ENCODE assay signal across 16 cellular contexts in genomic region chr5:56279979-56280378, GRCh38. TPM values are rescaled to one million over a fixed set of nuclear protein-coding genes. Genes with fewer than 3 reads are reported as not detected.
A peak's percentile ranks its signal among the peaks of the same experiment; 100 is the strongest.
DNase-seq lines count a peak whose midpoint lies in the region; ATAC-seq, FAIRE-seq and TF ChIP-seq lines count a peak whose summit lies in the region.
"Had no signal": no experiment of that assay in that cellular context is flagged by ENCODE, and none has a peak within 500 bp of the region (broad histone marks: within the 10 kb centered on the region; RNA-seq: fewer than 3 reads in every experiment).

No MANE protein-coding gene starts in this region.

- intact Hi-C loops in pancreas (cut with DNase I): loop anchor here in 2 of 3 donors (10.0 kb wide), 2 partner anchors 45 to 555 kb away; no protein-coding TSS in a partner anchor

- no peak overlapping the region for H3K27ac ChIP-seq in RWPE1
- peak overlapping the region in 2 of 4 donors; percentile 21 to 28 for H3K27ac ChIP-seq in pancreas
- H3K27ac ChIP-seq: thoracic aorta had no signal

- H3K27me3 ChIP-seq in pancreas: no peaks in the 10 kb centered on the region

- CTCF ChIA-PET in RWPE1 (lab: Yijun Ruan, JAX): interaction anchor here (0.5 kb wide), 1 partner anchor 44 kb away, joined by 4 read pairs; no protein-coding TSS in a partner anchor

- DNase-seq in ELR (ENCODE audit: low read depth) (peak; percentile 83), RWPE1 (ENCODE audit: low spot score) (peak; percentile 67), fibroblast of peridontal ligament (ENCODE audit: extremely low read depth) (peak; percentile 55), pancreas (peak in 2 of 6 donors; percentile 14 to 40), MV-4-11 (lab: John Stamatoyannopoulos, UW) (no peak), NCI-H748 treated with DMSO at 0.1 percent for 48 hours (lab: John Stamatoyannopoulos, UW) (no peak)
- no peak for DNase-seq in activated CD4-positive, alpha-beta T cell treated with anti-CD3 and anti-CD28 coated beads for 1 hour
- DNase-seq: activated CD4-positive, CD25-positive, alpha-beta regulatory T cell; DMS153; NCI-H1930; occipital lobe; RPMI8226 had no signal

- peaks cover 0 to 5% (median 5%) of the 10 kb centered on the region in 3 donors for H3K4me1 ChIP-seq in pancreas

- FAIRE-seq in pancreas (lab: Jason Lieb, UNC): no peak
- FAIRE-seq: colon had no signal

- no peaks in the 10 kb centered on the region for H3K36me3 ChIP-seq in pancreas
- H3K36me3 ChIP-seq: thoracic aorta had no signal

- 19 to 28% methylated on average over 2 of the region's 2 CpGs for WGBS in pancreas, 2 donors

- peak; percentile 43 to 80 (median 70) for ATAC-seq in pancreas
- ATAC-seq in GM21515 (IDR thresholded peaks at IDR 0.05; ENCODE audit: unreplicated experiment): no peak
- ATAC-seq: activated T-helper 17 cell treated with anti-CD3 and anti-CD28 coated beads, Interleukin-2, amount 50 U/mL, for 72 hours had no signal

- H3K4me3 ChIP-seq in pancreas: no peak overlapping the region
- H3K4me3 ChIP-seq: thoracic aorta had no signal

- POLR2A ChIA-PET in RWPE1 (lab: Yijun Ruan, JAX; ENCODE audit: low non-redundant PET): no interaction called here

- no peak for TF ChIP-seq CTCF in RWPE1 (conservative IDR thresholded peaks at IDR 0.05; ENCODE audit: low read depth)
- TF ChIP-seq CTCF in pancreas (IDR thresholded peaks at IDR 0.05): no peak

- no peaks in the 10 kb centered on the region for H3K9me3 ChIP-seq in pancreas
- H3K9me3 ChIP-seq: thoracic aorta had no signal

RNA-seq across cellular contexts. Expression of gene ANKRD55, which starts 46.8 kb away (rescaled TPM):
- total RNA-seq in pancreas: under 1 TPM in 1 of 6 donors, not detected in 5; 0.06 TPM
- not detected for polyA plus RNA-seq in pancreas
- total RNA-seq: thoracic aorta had no signal

Comparison
In these comparisons a context has a peak if more than half of its experiments do, and no peak if none do; other contexts are left out.
1. DNase-seq: peak in ELR (single experiment), RWPE1 (single experiment) and fibroblast of peridontal ligament (single experiment); none in activated CD4-positive, alpha-beta T cell treated with anti-CD3 and anti-CD28 coated beads for 1 hour (single experiment), MV-4-11 (single experiment) and NCI-H748 treated with DMSO at 0.1 percent for 48 hours (single experiment).